Comparison of ENCODE assay signal across 18 cellular contexts in the genomic region with DNA sequence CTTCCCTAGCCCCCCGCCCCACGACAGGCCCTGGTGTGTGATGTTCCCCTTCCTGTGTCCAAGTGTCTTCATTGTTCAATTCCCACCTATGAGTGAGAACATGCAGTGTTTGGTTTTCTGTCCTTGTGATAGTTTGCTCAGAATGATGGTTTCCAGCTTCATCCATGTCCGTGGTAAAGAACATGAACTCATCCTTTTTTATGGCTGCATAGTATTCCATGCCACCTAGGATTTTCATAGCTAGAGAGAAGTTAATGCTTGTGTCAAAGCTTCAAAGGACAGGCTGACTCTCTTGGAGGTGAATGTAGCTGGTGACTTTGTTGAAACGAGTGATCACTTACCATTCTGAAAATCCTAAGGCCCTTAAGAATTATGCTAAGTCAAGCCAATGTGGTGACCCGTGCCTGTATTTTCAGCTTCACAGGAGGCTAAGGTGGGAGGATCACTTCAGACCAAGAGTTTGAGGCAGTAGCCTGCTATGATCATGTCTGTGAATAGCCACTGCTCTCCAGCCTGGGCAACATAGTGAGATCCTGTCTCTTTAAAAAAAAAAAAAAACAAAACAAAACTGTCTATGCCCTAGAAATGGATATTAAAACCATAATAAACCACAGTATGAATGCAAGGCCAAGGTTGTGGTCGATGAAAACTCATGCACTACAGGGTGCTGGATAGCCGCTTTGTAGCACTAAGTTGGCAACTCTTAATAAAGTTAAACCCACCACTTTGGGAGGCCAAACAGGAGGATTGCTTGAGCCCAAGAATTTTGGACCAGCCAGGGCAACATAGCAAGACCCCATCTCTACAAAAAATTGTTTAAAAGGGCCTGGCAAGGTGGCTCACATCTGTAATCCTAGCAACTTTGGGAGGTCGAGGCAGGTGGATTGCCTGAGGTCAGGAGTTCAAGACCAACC. TPM values are rescaled to one million over a fixed set of nuclear protein-coding genes. Genes with fewer than 3 reads are reported as not detected.
DNase-seq lines count a peak whose midpoint lies in the region; ATAC-seq, FAIRE-seq and TF ChIP-seq lines count a peak whose summit lies in the region.
"Had no signal": no experiment of that assay in that cellular context is flagged by ENCODE, and none has a peak within 500 bp of the region (broad histone marks: within the 10 kb centered on the region; RNA-seq: fewer than 3 reads in every experiment).

No MANE protein-coding gene starts in this region.

- no peak overlapping the region for H3K4me3 Mint-ChIP-seq in WTC11
- H3K4me3 Mint-ChIP-seq: CD14-positive monocyte; CD8-positive, alpha-beta T cell; GM23338 had no signal

- H3K27me3 Mint-ChIP-seq in WTC11 (ENCODE audit: low read depth), result no peaks in the 10 kb centered on the region

- H3K4me2 ChIP-seq in A549 (no peak overlapping the region), endothelial cell of umbilical vein (ENCODE audit: insufficient read depth, low read length) (no peak overlapping the region), mesenchymal stem cell (ENCODE audit: low read length, poor library complexity, severe bottlenecking) (no peak overlapping the region)
- H3K4me2 ChIP-seq: BLaER1, GM23338 had no signal

- POLR2A ChIA-PET in A549 (lab: Yijun Ruan, JAX), result no interaction called here
- POLR2A ChIA-PET in HEK293T (lab: Yijun Ruan, JAX), result no interaction called here
- POLR2A ChIA-PET in WTC11 (lab: Charles Lee), result no interaction called here
- POLR2A ChIA-PET in endothelial cell of umbilical vein (lab: Charles Lee), result no interaction called here

- no peak overlapping the region for H2BK12ac ChIP-seq in mesenchymal stem cell (ENCODE audit: low read length in 2 of 2)

- H2AK5ac ChIP-seq in mesenchymal stem cell (ENCODE audit: low read length, severe bottlenecking), result no peak overlapping the region

- H3K18ac ChIP-seq in mesenchymal stem cell (ENCODE audit: low read depth in 1 of 2, low read length in 2 of 2), result no peak overlapping the region

- H3K79me1 ChIP-seq in mesenchymal stem cell (replicated peaks; ENCODE audit: low read length, poor library complexity, severe bottlenecking), result peaks cover 28% of the 10 kb centered on the region

- CTCF ChIA-PET in A549 (lab: Yijun Ruan, JAX), result no interaction called here
- CTCF ChIA-PET in HEK293T (lab: Yijun Ruan, JAX), result no interaction called here
- CTCF ChIA-PET in WTC11 (lab: Charles Lee), result no interaction called here
- CTCF ChIA-PET in endothelial cell of umbilical vein (lab: Charles Lee), result no interaction called here

- intact Hi-C loops in endothelial cell of umbilical vein (cut with micrococcal nuclease) (no loop called here), lower leg skin (cut with DNase I; ENCODE audit: low total_unique reads) (no loop called here)

- H2AFZ ChIP-seq in endothelial cell of umbilical vein (ENCODE audit: low read depth, low read length), result no peak overlapping the region
- no peak overlapping the region for H2AFZ ChIP-seq in mesenchymal stem cell (ENCODE audit: low read depth, low read length)
- H2AFZ ChIP-seq: GM23338 had no signal

- no peak overlapping the region for H3K27ac Mint-ChIP-seq in WTC11
- H3K27ac Mint-ChIP-seq: GM23338 had no signal

- no peak overlapping the region for H4K8ac ChIP-seq in mesenchymal stem cell (ENCODE audit: low read length)

- no peak for ATAC-seq in A549
- no peak for ATAC-seq in WTC11
- ATAC-seq: CD8-positive, alpha-beta T cell; GM23338 had no signal

- H4K20me1 ChIP-seq in endothelial cell of umbilical vein (replicated peaks; ENCODE audit: control insufficient read depth, extremely low read depth, insufficient read depth, low read length), result no peaks in the 10 kb centered on the region

- H3K27me3 ChIP-seq in endothelial cell of umbilical vein (ENCODE audit: control insufficient read depth in 2 of 2, insufficient read depth in 2 of 2, low read length in 2 of 2), result no peaks in the 10 kb centered on the region
- no peaks in the 10 kb centered on the region for H3K27me3 ChIP-seq in mesenchymal stem cell (ENCODE audit: control insufficient read depth in 1 of 2, insufficient read depth in 1 of 2, low read length in 2 of 2)
- H3K27me3 ChIP-seq: BLaER1 had no signal

- H3K4me3 ChIP-seq in A549 (no peak overlapping the region), endothelial cell of umbilical vein (replicated peaks in 1 of 3; ENCODE audit: insufficient read depth in 1 of 3, low read depth in 1 of 3, low read length in 3 of 3) (no peak overlapping the region), lower leg skin (ENCODE audit: low read depth, poor library complexity, severe bottlenecking) (no peak overlapping the region), mesenchymal stem cell (ENCODE audit: insufficient read depth in 1 of 2, low read depth in 1 of 2, low read length in 2 of 2) (no peak overlapping the region)
- H3K4me3 ChIP-seq: BLaER1, GM23338 had no signal

- TF ChIP-seq CTCF in A549 (IDR thresholded peaks at IDR 0.05) (no peak), WTC11 (IDR thresholded peaks at IDR 0.05) (no peak), endothelial cell of umbilical vein (IDR thresholded peaks at IDR 0.05; ENCODE audit: extremely low read depth in 1 of 2, insufficient read depth in 1 of 2, low read depth in 1 of 2, low read length in 2 of 2) (no peak), lower leg skin (IDR thresholded peaks at IDR 0.05) (no peak)

- peaks cover 33% of the 10 kb centered on the region for H3K79me2 ChIP-seq in endothelial cell of umbilical vein (ENCODE audit: control insufficient read depth, insufficient read depth, low read length)

- H2BK15ac ChIP-seq in mesenchymal stem cell (ENCODE audit: low read depth, poor library complexity, severe bottlenecking), result no peak overlapping the region

- no TSS peak for BruUV-seq in endothelial cell of umbilical vein (replicated peaks; lab: Mats Ljungman, UMichigan)

- peaks cover 20% of the 10 kb centered on the region for H3K4me1 Mint-ChIP-seq in WTC11
- H3K4me1 Mint-ChIP-seq: CD14-positive monocyte had no signal

- no peak for TF ChIP-seq RAD21 in A549 (conservative IDR thresholded peaks at IDR 0.05 in 1 of 2, IDR thresholded peaks at IDR 0.05 in 1 of 2)

- H3K9ac ChIP-seq in endothelial cell of umbilical vein (replicated peaks; ENCODE audit: extremely low read depth, insufficient read depth, low read length), result no peak overlapping the region
- no peak overlapping the region for H3K9ac ChIP-seq in mesenchymal stem cell (ENCODE audit: low read length)
- H3K9ac ChIP-seq: BLaER1 had no signal

- H3K14ac ChIP-seq in mesenchymal stem cell (ENCODE audit: low read length in 2 of 2), result no peak overlapping the region

- DNase-seq in A549 (ENCODE audit: low read depth in 1 of 2, low spot score in 1 of 2), result no peak
- no peak for DNase-seq in HEK293T (ENCODE audit: extremely low spot score)
- no peak for DNase-seq in WTC11 (ENCODE audit: low spot score)
- no peak for DNase-seq in endothelial cell of umbilical vein (ENCODE audit: low read depth, low spot score)
- no peak for DNase-seq in OCI-M1 (lab: John Stamatoyannopoulos, UW)
- no peak for DNase-seq in occipital lobe (lab: John Stamatoyannopoulos, UW)
- no peak for DNase-seq in lower leg skin (ENCODE audit: low spot score in 2 of 2)
- no peak for DNase-seq in mesenchymal stem cell
- DNase-seq: CD8-positive, alpha-beta T cell; GDM1; HCEC 1CT had no signal

- H3K23ac ChIP-seq in mesenchymal stem cell (ENCODE audit: low read length in 2 of 2), result no peak overlapping the region

- H3K9me1 ChIP-seq in endothelial cell of umbilical vein (replicated peaks; ENCODE audit: control insufficient read depth, extremely low read depth, insufficient read depth, low read length), result no peaks in the 10 kb centered on the region

- H3K36me3 ChIP-seq in endothelial cell of umbilical vein (ENCODE audit: control insufficient read depth in 2 of 2, extremely low read depth in 1 of 2, insufficient read depth in 2 of 2, low read length in 2 of 2) (peaks cover 0 to 4% of the 10 kb centered on the region in 2 experiments), mesenchymal stem cell (ENCODE audit: control insufficient read depth in 1 of 2, insufficient read depth in 2 of 2, low read depth in 1 of 2, low read length in 2 of 2) (peaks cover 0 to 40% of the 10 kb centered on the region in 2 experiments)

- H3K4ac ChIP-seq in mesenchymal stem cell (ENCODE audit: low read depth in 1 of 2, low read length in 2 of 2), result no peak overlapping the region

- dilution Hi-C loops in endothelial cell of umbilical vein (cut with MboI; ENCODE audit: extremely low pct_ligation_motif_present, low sequenced_read_pairs), result no loop called here

- H4K91ac ChIP-seq in mesenchymal stem cell (ENCODE audit: low read length), result no peak overlapping the region

- no peaks in the 10 kb centered on the region for H3K9me3 ChIP-seq in A549
- no peaks in the 10 kb centered on the region for H3K9me3 ChIP-seq in endothelial cell of umbilical vein (replicated peaks; ENCODE audit: control insufficient read depth, insufficient read depth, low read length)
- H3K9me3 ChIP-seq in mesenchymal stem cell (ENCODE audit: control insufficient read depth, low read length), result no peaks in the 10 kb centered on the region

- no peak overlapping the region for H2BK120ac ChIP-seq in mesenchymal stem cell (ENCODE audit: low read depth, low read length)

- H2BK5ac ChIP-seq in mesenchymal stem cell (ENCODE audit: low read depth, low read length, poor library complexity, severe bottlenecking), result no peak overlapping the region

- TF ChIP-seq POLR2A in A549 (IDR thresholded peaks at IDR 0.05; ENCODE audit: low read length), result no peak
- TF ChIP-seq POLR2A in endothelial cell of umbilical vein (IDR thresholded peaks at IDR 0.05; ENCODE audit: low read depth, low read length), result no peak
- no peak for TF ChIP-seq POLR2A in lower leg skin (IDR thresholded peaks at IDR 0.05)

- H3K4me1 ChIP-seq in A549 (no peaks in the 10 kb centered on the region), endothelial cell of umbilical vein (ENCODE audit: control insufficient read depth, extremely low read depth, insufficient read depth, low read length) (no peaks in the 10 kb centered on the region), mesenchymal stem cell (ENCODE audit: control insufficient read depth, insufficient read depth, low read depth, low read length) (no peaks in the 10 kb centered on the region)
- H3K4me1 ChIP-seq: BLaER1 had no signal

- H3K9me3 Mint-ChIP-seq in WTC11, result peaks cover 13% of the 10 kb centered on the region
- H3K9me3 Mint-ChIP-seq: GM23338 had no signal

- H3K36me3 Mint-ChIP-seq in WTC11, result peaks cover 29% of the 10 kb centered on the region

- 94% methylated on average over 8 of the region's 8 CpGs for WGBS in A549 (ENCODE audit: missing lambda C conversion rate)
- 89 to 97% methylated on average over 8 of the region's 8 CpGs for WGBS in lower leg skin, 2 donors
- WGBS in mesenchymal stem cell, result 91% methylated on average over 7 of the region's 8 CpGs

- H3K27ac ChIP-seq in A549 (no peak overlapping the region), endothelial cell of umbilical vein (ENCODE audit: insufficient read depth, low read depth, low read length) (no peak overlapping the region), mesenchymal stem cell (ENCODE audit: low read length, poor library complexity, severe bottlenecking) (no peak overlapping the region)
- H3K27ac ChIP-seq: 22Rv1, BLaER1 had no signal

- no peak for FAIRE-seq in A549 (lab: Jason Lieb, UNC)
- peak; percentile 26 for FAIRE-seq in endothelial cell of umbilical vein (lab: Jason Lieb, UNC)
- FAIRE-seq: GM12892, GM18507, H54 had no signal

- TF ChIP-seq EP300 in A549 (IDR thresholded peaks at IDR 0.05), result no peak

RNA-seq across cellular contexts. Expression of a gene that starts 52.0 kb away (rescaled TPM):
- polyA plus RNA-seq in A549 (2011; rRNA removed) (59.3 and 70.6 TPM in 2 replicates), A549 (2017; fragmentation: RNase III; extraction: RNeasy Plus Mini Kit Qiagen cat#74134 plus additional on column Dnase treatment) (55.1 to 57.9 TPM (median 56.8 TPM) in 3 replicates), endothelial cell of umbilical vein (18.9 and 25.7 TPM in 2 replicates)
- 31.7 and 34.0 TPM in 2 replicates for polyA plus RNA-seq in A549 (2012; cell fraction: cytosol; rRNA removed)
- 19.2 and 29.9 TPM in 2 replicates for polyA plus RNA-seq in A549 (2012; cell fraction: nucleus; rRNA removed)
- 40.7 and 48.0 TPM in 2 replicates for polyA minus RNA-seq in A549 (2011; rRNA and poly(A)+ RNA removed)
- total RNA-seq in WTC11 (2021) (50.5 to 54.1 TPM (median 53.3 TPM) in 3 replicates), endothelial cell of umbilical vein (47.2 and 50.2 TPM in 2 replicates), occipital lobe (60.2 TPM), lower leg skin (10 to 100 TPM; 49.6 to 56.5 (median 52.6) TPM)
- 33.6 and 37.0 TPM in 2 replicates for polyA plus RNA-seq in endothelial cell of umbilical vein (2011; cell fraction: cytosol; rRNA removed)
- 37.0 and 45.0 TPM in 2 replicates for polyA plus RNA-seq in endothelial cell of umbilical vein (2011; cell fraction: nucleus; rRNA removed)
- 41.0 and 54.2 TPM in 2 replicates for polyA plus RNA-seq in endothelial cell of umbilical vein (2012)
- polyA minus RNA-seq in endothelial cell of umbilical vein, result 35.4 and 37.9 TPM in 2 replicates
- polyA minus RNA-seq in endothelial cell of umbilical vein (2011; cell fraction: cytosol; rRNA and poly(A)+ RNA removed), result 26.2 TPM
- polyA minus RNA-seq in endothelial cell of umbilical vein (2011; cell fraction: nucleus; rRNA and poly(A)+ RNA removed), result 27.2 and 32.3 TPM in 2 replicates
- polyA plus RNA-seq in mesenchymal stem cell (2013, experiment 1 of 2), result 30.7 TPM
- 31.0 TPM for polyA plus RNA-seq in mesenchymal stem cell (2013, experiment 2 of 2)
